Comparison of ENCODE assay signal across 10 cellular contexts in genomic region chr7:56053379-56053778, GRCh38. TPM values are rescaled to one million over a fixed set of nuclear protein-coding genes. Genes with fewer than 3 reads are reported as not detected.
A peak's percentile ranks its signal among the peaks of the same experiment; 100 is the strongest.
DNase-seq lines count a peak whose midpoint lies in the region; TF ChIP-seq lines count a peak whose summit lies in the region.
"Had no signal": no experiment of that assay in that cellular context is flagged by ENCODE, and none has a peak within 500 bp of the region (broad histone marks: within the 10 kb centered on the region; RNA-seq: fewer than 3 reads in every experiment).

No MANE protein-coding gene starts in this region.

- no peaks in the 10 kb centered on the region for H3K27me3 ChIP-seq in osteoblast (ENCODE audit: insufficient read depth, low read length)
- H3K27me3 ChIP-seq in testis, result no peaks in the 10 kb centered on the region
- H3K27me3 ChIP-seq: suprapubic skin had no signal

- DNase-seq in NB4 (ENCODE audit: low read depth) (no peak), chondrocyte (ENCODE audit: low spot score) (no peak), osteoblast (ENCODE audit: insufficient read length, low spot score, missing footprints) (no peak), A172 (ENCODE audit: low spot score) (no peak), NCI-H2081 treated with DMSO at 0.1 percent for 48 hours (lab: John Stamatoyannopoulos, UW) (no peak), testis (no peak), cerebellar nuclear complex (lab: John Stamatoyannopoulos, UW) (no peak)

- H3K4me3 ChIP-seq in GM08714 (ENCODE audit: low read length), result peak overlapping the region; percentile 4; the same call in 1 of the 2 replicates
- H3K4me3 ChIP-seq in NB4 (ENCODE audit: low read depth, low read length), result peak overlapping the region; percentile 98
- H3K4me3 ChIP-seq in osteoblast (ENCODE audit: insufficient read depth, low read length), result no peak overlapping the region
- no peak overlapping the region for H3K4me3 ChIP-seq in testis
- H3K4me3 ChIP-seq: lung had no signal

- H3K9me3 ChIP-seq in osteoblast (ENCODE audit: low read depth, low read length) (no peaks in the 10 kb centered on the region), testis (no peaks in the 10 kb centered on the region)
- H3K9me3 ChIP-seq: suprapubic skin had no signal

- H3K27ac ChIP-seq in osteoblast (ENCODE audit: low read depth, low read length), result peak overlapping the region; percentile 80
- peak overlapping the region in 1 of 2 donors; percentile 9 for H3K27ac ChIP-seq in testis
- H3K27ac ChIP-seq: suprapubic skin had no signal

- peaks cover 7% of the 10 kb centered on the region for H4K20me1 ChIP-seq in osteoblast (ENCODE audit: insufficient read depth, low read length)

- no peaks in the 10 kb centered on the region for H3K9me3 Mint-ChIP-seq in chondrocyte (ENCODE audit: low read depth)

- H3K79me2 ChIP-seq in osteoblast (ENCODE audit: insufficient read depth, low read length), result peaks cover 60% of the 10 kb centered on the region

- intact Hi-C loops in testis (cut with DNase I; ENCODE audit: low total_unique reads), result no loop called here

- TF ChIP-seq CTCF in NB4 (IDR thresholded peaks at IDR 0.05; ENCODE audit: low read depth, low read length) (no peak), chondrocyte (IDR thresholded peaks at IDR 0.05) (no peak), osteoblast (IDR thresholded peaks at IDR 0.05; ENCODE audit: extremely low read depth, low read depth, low read length) (no peak), testis (IDR thresholded peaks at IDR 0.05) (no peak)

- 77 to 83% methylated on average over 9 of the region's 9 CpGs for WGBS in testis, 2 donors

- H3K27ac Mint-ChIP-seq in chondrocyte (ENCODE audit: unreplicated experiment), result peak overlapping the region; percentile 63

- H3K36me3 ChIP-seq in osteoblast (ENCODE audit: insufficient read depth, low read length) (peaks cover 55% of the 10 kb centered on the region), testis (ENCODE audit: low read depth, missing control alignments) (no peaks in the 10 kb centered on the region)

- H3K36me3 Mint-ChIP-seq in chondrocyte (ENCODE audit: low read depth), result peaks cover 16% of the 10 kb centered on the region

- peaks cover 48% of the 10 kb centered on the region for H3K4me1 Mint-ChIP-seq in chondrocyte (ENCODE audit: low read depth)

- H2AFZ ChIP-seq in osteoblast (ENCODE audit: low read length), result no peak overlapping the region

- H3K27me3 Mint-ChIP-seq in chondrocyte (ENCODE audit: low read depth), result no peaks in the 10 kb centered on the region

- H3K4me2 ChIP-seq in osteoblast (ENCODE audit: insufficient read depth, low read length), result no peak overlapping the region

- H3K4me3 Mint-ChIP-seq in chondrocyte (ENCODE audit: unreplicated experiment), result peak overlapping the region; percentile 16

- H3K4me1 ChIP-seq in osteoblast (ENCODE audit: insufficient read depth, low read length) (peaks cover 26% of the 10 kb centered on the region), testis (peaks cover 15% of the 10 kb centered on the region)

- TF ChIP-seq POLR2A in NB4 (IDR thresholded peaks at IDR 0.05; ENCODE audit: extremely low read depth, insufficient read length) (no peak), testis (IDR thresholded peaks at IDR 0.05) (no peak)

RNA-seq across cellular contexts. Expression of gene CCT6A, which starts 1.8 kb away (rescaled TPM):
- total RNA-seq in chondrocyte, result 97.2 to 123 TPM (median 101 TPM) in 3 replicates
- 130 and 141 TPM in 2 replicates for total RNA-seq in osteoblast
- 538 and 632 TPM in 2 replicates for total RNA-seq in A172 (2014; rRNA removed; shearing (Covaris generic))
- 10 to 100 TPM; 90.4 to 96.4 TPM for total RNA-seq in testis
- 103 TPM for polyA plus RNA-seq in testis (ENCODE audit: insufficient read depth, low read depth, low replicate concordance)

RNA-seq across cellular contexts. Expression of gene PSPH, which starts 2.1 kb away (rescaled TPM):
- 11.4 to 37.5 TPM (median 35.9 TPM) in 3 replicates for total RNA-seq in chondrocyte
- total RNA-seq in osteoblast, result 45.4 and 49.9 TPM in 2 replicates
- 98.8 and 102 TPM in 2 replicates for total RNA-seq in A172 (2014; rRNA removed; shearing (Covaris generic))
- total RNA-seq in testis, result 10 to 100 TPM; 18.4 to 21.5 TPM
- polyA plus RNA-seq in testis (ENCODE audit: insufficient read depth, low read depth, low replicate concordance), result 16.6 TPM

RNA-seq across cellular contexts. Expression of gene SUMF2, which starts 10.7 kb away (rescaled TPM):
- total RNA-seq in chondrocyte, result 158 to 182 TPM (median 160 TPM) in 3 replicates
- 230 and 231 TPM in 2 replicates for total RNA-seq in osteoblast
- total RNA-seq in A172 (2014; rRNA removed; shearing (Covaris generic)), result 112 and 128 TPM in 2 replicates
- 100 to 1,000 TPM in 1 of 2 donors, 10 to 100 TPM in 1; 84.8 to 107 TPM for total RNA-seq in testis
- 83.3 TPM for polyA plus RNA-seq in testis (ENCODE audit: insufficient read depth, low read depth, low replicate concordance)

RNA-seq across cellular contexts. Expression of gene PHKG1, which starts 39.4 kb away (rescaled TPM):
- total RNA-seq in chondrocyte (0.15 to 0.62 TPM (median 0.24 TPM) in 3 replicates), osteoblast (1.8 and 2.1 TPM in 2 replicates), testis (1 to 10 TPM; 1.5 to 2.8 TPM)
- total RNA-seq in A172 (2014; rRNA removed; shearing (Covaris generic)), result 0.28 TPM in 1 of 2 replicates, not detected in the other
- 2.1 TPM for polyA plus RNA-seq in testis (ENCODE audit: insufficient read depth, low read depth, low replicate concordance)

RNA-seq across cellular contexts. Expression of gene CHCHD2, which starts 52.9 kb away (rescaled TPM):
- total RNA-seq in chondrocyte, result 119 to 232 TPM (median 120 TPM) in 3 replicates
- 183 and 202 TPM in 2 replicates for total RNA-seq in osteoblast
- total RNA-seq in A172 (2014; rRNA removed; shearing (Covaris generic)), result 849 and 881 TPM in 2 replicates
- 100 to 1,000 TPM; 212 to 289 TPM for total RNA-seq in testis
- 321 TPM for polyA plus RNA-seq in testis (ENCODE audit: insufficient read depth, low read depth, low replicate concordance)

Comparison
In these comparisons a context has a peak if more than half of its experiments do, and no peak if none do; other contexts are left out.
1. H3K4me3 ChIP-seq: peak in GM08714 (single experiment) and NB4 (single experiment); none in osteoblast (single experiment) and testis (0 of 2).